ENCODE assay signal across 21 cellular contexts in genomic region chr6:53717571-53717970, GRCh38. TPM values are rescaled to one million over a fixed set of nuclear protein-coding genes. Genes with fewer than 3 reads are reported as not detected.
A peak's percentile ranks its signal among the peaks of the same experiment; 100 is the strongest.
DNase-seq lines count a peak whose midpoint lies in the region; ATAC-seq and TF ChIP-seq lines count a peak whose summit lies in the region.
"Had no signal": no experiment of that assay in that cellular context is flagged by ENCODE, and none has a peak within 500 bp of the region (broad histone marks: within the 10 kb centered on the region; RNA-seq: fewer than 3 reads in every experiment).

No MANE protein-coding gene starts in this region.

- no peaks in the 10 kb centered on the region for H3K27me3 ChIP-seq in PC-3 (ENCODE audit: low read length)
- H3K27me3 ChIP-seq in foreskin keratinocyte = no peaks in the 10 kb centered on the region
- H3K27me3 ChIP-seq: SJSA1 had no signal

- H3K9ac ChIP-seq in PC-3 (ENCODE audit: low read length) = no peak overlapping the region
- H3K9ac ChIP-seq: GM23248 had no signal

- H3K9me3 ChIP-seq in PC-3 (ENCODE audit: low read length) = no peaks in the 10 kb centered on the region
- H3K9me3 ChIP-seq: SJSA1 had no signal

- peaks cover 0 to 22% of the 10 kb centered on the region in 2 donors for H3K27me3 Mint-ChIP-seq in T-cell

- H3K4me3 Mint-ChIP-seq in T-cell = no peak overlapping the region
- H3K4me3 Mint-ChIP-seq: B cell; CD4-positive, CD25-positive, alpha-beta regulatory T cell had no signal

- CTCF ChIA-PET in PC-3 (lab: Charles Lee) (no interaction called here), T-cell (lab: Charles Lee) (interaction anchor here in 1 of 2 donors (0.5 to 0.8 kb wide), 3 partner anchors 8 to 26 kb away, joined by 3 to 10 read pairs (median 3); no protein-coding TSS in a partner anchor)

- no peaks in the 10 kb centered on the region for H4K20me1 ChIP-seq in PC-3 (ENCODE audit: low read length)

- no peak overlapping the region for H3K4me2 ChIP-seq in PC-3 (ENCODE audit: low read length)
- H3K4me2 ChIP-seq: PC-9 had no signal

- H3K27ac ChIP-seq in PC-3 (ENCODE audit: low read length) (no peak overlapping the region), foreskin keratinocyte (no peak overlapping the region)
- H3K27ac ChIP-seq: 22Rv1, GM23248, HL-60, PC-9, SJSA1 had no signal

- no peaks in the 10 kb centered on the region for H3K9me2 ChIP-seq in PC-3 (replicated peaks; ENCODE audit: low read length)

- no peaks in the 10 kb centered on the region for H3K9me3 Mint-ChIP-seq in T-cell
- H3K9me3 Mint-ChIP-seq: CD4-positive, CD25-positive, alpha-beta regulatory T cell had no signal

- no peak overlapping the region for H2AFZ ChIP-seq in PC-3 (ENCODE audit: low read length)
- H2AFZ ChIP-seq: GM23248, PC-9 had no signal

- DNase-seq in DMS53 (lab: John Stamatoyannopoulos, UW) (peak; percentile 38), DMS53 treated with DMSO at 0.1 percent for 48 hours (lab: John Stamatoyannopoulos, UW; ENCODE audit: unreplicated experiment) (no peak), PC-3 (peak; percentile 24), foreskin keratinocyte (peak in 1 of 2 donors; percentile 37), renal cortical epithelial cell (ENCODE audit: low read depth) (peak; percentile 36), T-cell (no peak), COLO829 (ENCODE audit: low spot score) (no peak)
- DNase-seq: CD4-positive, CD25-positive, alpha-beta regulatory T cell; DMS79 treated with DMSO at 0.1 percent for 48 hours; GDM1; GM23248; NCI-H1092 treated with DMSO at 0.1 percent for 48 hours; NCI-H187; NCI-H748 treated with DMSO at 0.1 percent for 48 hours; PC-9 had no signal

- no peak for ATAC-seq in PC-3
- ATAC-seq in foreskin keratinocyte = peak; percentile 84
- no peak for ATAC-seq in T-cell (replicated peaks in 1 of 4)
- no peak for ATAC-seq in HG03196 (IDR thresholded peaks at IDR 0.05; ENCODE audit: unreplicated experiment)
- ATAC-seq: K562 had no signal

- H3K27ac Mint-ChIP-seq in T-cell = no peak overlapping the region
- H3K27ac Mint-ChIP-seq: B cell; CD4-positive, CD25-positive, alpha-beta regulatory T cell had no signal

- no peaks in the 10 kb centered on the region for H3K79me2 ChIP-seq in PC-3 (ENCODE audit: low read length)

- peaks cover 2 to 6% (median 5%) of the 10 kb centered on the region in 3 donors for H3K4me1 Mint-ChIP-seq in T-cell

- TF ChIP-seq CTCF in PC-3 (conservative IDR thresholded peaks at IDR 0.05; ENCODE audit: low read depth, low read length) (no peak), foreskin keratinocyte (conservative IDR thresholded peaks at IDR 0.05) (no peak)

- no peaks in the 10 kb centered on the region for H3F3A ChIP-seq in PC-3 (ENCODE audit: low read length, unreplicated experiment)

- no TSS peak for BruUV-seq in PC-3 (replicated peaks; lab: Mats Ljungman, UMichigan)

- peaks cover 4% of the 10 kb centered on the region; the same call in 1 of the 2 replicates for H3K4me1 ChIP-seq in PC-3 (ENCODE audit: insufficient read depth, low read length)
- H3K4me1 ChIP-seq in foreskin keratinocyte = peaks cover 11% of the 10 kb centered on the region

- POLR2A ChIA-PET in PC-3 (lab: Charles Lee; ENCODE audit: unreplicated experiment) = no interaction called here
- POLR2A ChIA-PET in T-cell (lab: Charles Lee) = no interaction called here

- H3K4me3 ChIP-seq in PC-3 (ENCODE audit: low read length) = no peak overlapping the region
- H3K4me3 ChIP-seq: GM23248, K562, PC-9, SJSA1 had no signal

- H3K36me3 Mint-ChIP-seq in T-cell = no peaks in the 10 kb centered on the region
- H3K36me3 Mint-ChIP-seq: CD4-positive, CD25-positive, alpha-beta regulatory T cell had no signal

- H3K36me3 ChIP-seq in PC-3 (ENCODE audit: low read depth, low read length) = no peaks in the 10 kb centered on the region
- H3K36me3 ChIP-seq: SJSA1 had no signal

- intact Hi-C loops in PC-3 (cut with micrococcal nuclease) = no loop called here

RNA-seq across cellular contexts. Expression of gene KLHL31, which starts 52.0 kb away (rescaled TPM):
- total RNA-seq in PC-3 (2014; rRNA removed) = 0.17 and 0.33 TPM in 2 replicates
- 0.10 and 0.18 TPM in 2 replicates for total RNA-seq in foreskin keratinocyte
- 0.03 and 0.04 TPM in 2 replicates for polyA plus RNA-seq in foreskin keratinocyte
- total RNA-seq in renal cortical epithelial cell = 0.20 TPM in 1 of 2 replicates, not detected in the other
- total RNA-seq in T-cell = under 1 TPM in 3 of 5 donors, not detected in 2; 0.25 to 0.58 (median 0.43) TPM
- total RNA-seq: CD4-positive, CD25-positive, alpha-beta regulatory T cell; GM23248; K562 had no signal
- polyA plus RNA-seq: CD4-positive, CD25-positive, alpha-beta regulatory T cell; K562 had no signal

Comparison
In these comparisons a context has a peak if more than half of its experiments do, and no peak if none do; other contexts are left out.
1. DNase-seq: peak in DMS53 (single experiment), PC-3 (single experiment) and renal cortical epithelial cell (single experiment); none in DMS53 treated with DMSO at 0.1 percent for 48 hours (single experiment), T-cell (0 of 34) and COLO829 (single experiment).